Comparison of ENCODE assay signal across 16 cellular contexts in genomic region chr5:147752666-147753290, GRCh38. TPM values are rescaled to one million over a fixed set of nuclear protein-coding genes. Genes with fewer than 3 reads are reported as not detected.
"Had no signal": no experiment of that assay in that cellular context is flagged by ENCODE, and none has a peak within 500 bp of the region (broad histone marks: within the 10 kb centered on the region; RNA-seq: fewer than 3 reads in every experiment).

No MANE protein-coding gene starts in this region.

- H3K4me3 ChIP-seq: coronary artery, heart right ventricle, left lung, pancreas had no signal

- H3K27ac ChIP-seq: coronary artery, heart right ventricle, left lung, pancreas, WERI-Rb-1 had no signal

- H3K36me3 ChIP-seq: heart right ventricle, left lung, pancreas, WERI-Rb-1 had no signal

- DNase-seq: activated CD4-positive, alpha-beta T cell treated with anti-CD3 and anti-CD28 coated beads for 36 hours; activated CD8-positive, alpha-beta memory T cell treated with anti-CD3 and anti-CD28 coated beads, Interleukin-2, amount 50 U/mL, for 4 hours; activated CD8-positive, alpha-beta T cell treated with anti-CD3 and anti-CD28 coated beads for 36 hours; activated gamma-delta T cell treated with Interleukin-2 at 50 U/mL for 16 hours; activated naive CD8-positive, alpha-beta T cell treated with anti-CD3 and anti-CD28 coated beads for 36 hours; activated T-cell treated with anti-CD3 and anti-CD28 coated beads, Interleukin-2, amount 50 U/mL, for 72 hours; aorta; effector memory CD4-positive, alpha-beta T cell; heart right ventricle; pancreas; stimulated activated CD4-positive, alpha-beta T cell treated with anti-CD3 and anti-CD28 coated beads, Interleukin-4, amount 100 ng/mL, for 1 hour; stimulated activated naive CD8-positive, alpha-beta T cell treated with anti-CD3 and anti-CD28 coated beads, Interleukin-15, amount 100 ng/mL, for 72 hours; WERI-Rb-1 had no signal

- H3K4me1 ChIP-seq: heart right ventricle, left lung, pancreas had no signal

- H3K27me3 ChIP-seq: heart right ventricle, left lung, pancreas had no signal

- H3K9me3 ChIP-seq: heart right ventricle, left lung, pancreas had no signal

RNA-seq across cellular contexts. Expression of gene JAKMIP2, which starts 29.8 kb away (rescaled TPM):
- total RNA-seq: renal cortical epithelial cell had no signal
